ENCODE assay signal across 12 cellular contexts in genomic region chr14:78399316-78399889, GRCh38.
A peak's percentile ranks its signal among the peaks of the same experiment; 100 is the strongest.
DNase-seq lines count a peak whose midpoint lies in the region; ATAC-seq, FAIRE-seq and TF ChIP-seq lines count a peak whose summit lies in the region.
"Had no signal": no experiment of that assay in that cellular context is flagged by ENCODE, and none has a peak within 500 bp of the region (broad histone marks: within the 10 kb centered on the region; RNA-seq: fewer than 3 reads in every experiment).

No MANE protein-coding gene starts in this region.

- H3K9ac ChIP-seq in HepG2 (ENCODE audit: insufficient read depth, low read depth, low read length) (no peak overlapping the region), PC-3 (ENCODE audit: low read length) (no peak overlapping the region), fibroblast of lung (ENCODE audit: insufficient read depth, low read length) (no peak overlapping the region)

- H3K4me2 ChIP-seq in HepG2 (ENCODE audit: low read depth, low read length) (no peak overlapping the region), PC-3 (ENCODE audit: low read length) (no peak overlapping the region), fibroblast of lung (ENCODE audit: extremely low read depth, insufficient read depth, low read length) (no peak overlapping the region)

- in situ Hi-C loops in HepG2 (cut with HindIII; ENCODE audit: extremely low pct_ligation_motif_present, low pct_unique_long_range_greater_than_20kb): no loop called here

- H3K27me3 ChIP-seq in HepG2 (ENCODE audit: control insufficient read depth in 1 of 2, insufficient read depth in 2 of 2, low read length in 2 of 2): no peaks in the 10 kb centered on the region
- no peaks in the 10 kb centered on the region for H3K27me3 ChIP-seq in right lobe of liver
- no peaks in the 10 kb centered on the region for H3K27me3 ChIP-seq in PC-3 (ENCODE audit: low read length)
- H3K27me3 ChIP-seq in fibroblast of lung (ENCODE audit: control insufficient read depth, insufficient read depth, low read length): no peaks in the 10 kb centered on the region
- H3K27me3 ChIP-seq in testis: no peaks in the 10 kb centered on the region
- H3K27me3 ChIP-seq in CD8-positive, alpha-beta T cell (ENCODE audit: insufficient read depth, low read length): no peaks in the 10 kb centered on the region

- TF ChIP-seq POLR2A in HepG2 (IDR thresholded peaks at IDR 0.05; ENCODE audit: insufficient read depth in 1 of 2, low read depth in 2 of 2, low read length in 2 of 2): no peak
- TF ChIP-seq POLR2A in right lobe of liver (IDR thresholded peaks at IDR 0.05): no peak
- no peak for TF ChIP-seq POLR2A in testis (IDR thresholded peaks at IDR 0.05)

- POLR2A ChIA-PET in HepG2 (lab: Yijun Ruan, JAX) (no interaction called here), PC-3 (lab: Charles Lee; ENCODE audit: unreplicated experiment) (no interaction called here)
- POLR2A ChIA-PET in CD8-positive, alpha-beta T cell (lab: Charles Lee): no interaction called here

- no peak overlapping the region for H2AFZ ChIP-seq in HepG2 (ENCODE audit: low read length)
- H2AFZ ChIP-seq in PC-3 (ENCODE audit: low read length): no peak overlapping the region
- H2AFZ ChIP-seq in fibroblast of lung (ENCODE audit: low read length): no peak overlapping the region

- H3K27ac ChIP-seq in HepG2 (ENCODE audit: extremely low read length, insufficient read depth, low read length) (no peak overlapping the region), right lobe of liver (no peak overlapping the region), PC-3 (ENCODE audit: low read length) (no peak overlapping the region), fibroblast of lung (ENCODE audit: insufficient read depth, low read length) (no peak overlapping the region), testis (no peak overlapping the region)
- H3K27ac ChIP-seq in CD8-positive, alpha-beta T cell (ENCODE audit: low read depth, low read length): no peak overlapping the region

- no TSS peak for BruUV-seq in HepG2 (replicated peaks; lab: Mats Ljungman, UMichigan)
- BruUV-seq in PC-3 (replicated peaks; lab: Mats Ljungman, UMichigan): no TSS peak

- peaks cover 7% of the 10 kb centered on the region for H3K9me3 Mint-ChIP-seq in CD8-positive, alpha-beta T cell
- H3K9me3 Mint-ChIP-seq: central memory CD8-positive, alpha-beta T cell had no signal

- TF ChIP-seq RAD21 in HepG2 (CRISPR knock-in tag; IDR thresholded peaks at IDR 0.05): no peak

- H3K27ac Mint-ChIP-seq in CD8-positive, alpha-beta T cell: no peak overlapping the region
- H3K27ac Mint-ChIP-seq: CD4-positive, CD25-positive, alpha-beta regulatory T cell had no signal

- no peak overlapping the region for H3K4me3 Mint-ChIP-seq in CD8-positive, alpha-beta T cell
- H3K4me3 Mint-ChIP-seq: CD4-positive, CD25-positive, alpha-beta regulatory T cell; central memory CD8-positive, alpha-beta T cell had no signal

- DNase-seq in HepG2 (ENCODE audit: low spot score): no peak
- no peak for DNase-seq in right lobe of liver
- peak; percentile 36 for DNase-seq in PC-3
- DNase-seq in fibroblast of lung (ENCODE audit: low read depth in 2 of 2): peak; percentile 0 to 11
- DNase-seq in testis: peak; percentile 26
- no peak for DNase-seq in NK-92 (lab: John Stamatoyannopoulos, UW; ENCODE audit: unreplicated experiment)
- DNase-seq in Right ventricle myocardium inferior (ENCODE audit: missing footprints): no peak
- no peak for DNase-seq in CD8-positive, alpha-beta T cell
- DNase-seq: NCI-H2171 treated with DMSO at 0.1 percent for 48 hours, right cardiac atrium had no signal

- CTCF ChIA-PET in HepG2 (lab: Yijun Ruan, JAX; ENCODE audit: low intra/inter-chr PET ratio, low total read pairs) (no interaction called here), PC-3 (lab: Charles Lee) (no interaction called here)
- CTCF ChIA-PET in CD8-positive, alpha-beta T cell (lab: Charles Lee): no interaction called here

- H3K4me1 ChIP-seq in HepG2 (ENCODE audit: insufficient read depth, low read length) (no peaks in the 10 kb centered on the region), right lobe of liver (no peaks in the 10 kb centered on the region), PC-3 (ENCODE audit: insufficient read depth, low read length) (no peaks in the 10 kb centered on the region), fibroblast of lung (ENCODE audit: control insufficient read depth, extremely low read depth, insufficient read depth, low read length) (no peaks in the 10 kb centered on the region), testis (no peaks in the 10 kb centered on the region)
- no peaks in the 10 kb centered on the region for H3K4me1 ChIP-seq in CD8-positive, alpha-beta T cell (ENCODE audit: insufficient read depth, low read length)

- H3K4me3 ChIP-seq in HepG2 (replicated peaks in 1 of 3; ENCODE audit: insufficient read depth in 1 of 3, low read depth in 2 of 3, low read length in 3 of 3) (no peak overlapping the region), right lobe of liver (no peak overlapping the region), PC-3 (ENCODE audit: low read length) (no peak overlapping the region), fibroblast of lung (replicated peaks in 1 of 4; ENCODE audit: control extremely low read depth in 1 of 4, insufficient read depth in 1 of 4, low read depth in 3 of 4, low read length in 4 of 4) (no peak overlapping the region), testis (no peak overlapping the region)
- H3K4me3 ChIP-seq in CD8-positive, alpha-beta T cell (ENCODE audit: low read depth, low read length): no peak overlapping the region

- FAIRE-seq in HepG2 (lab: Jason Lieb, UNC): no peak

- H3K36me3 ChIP-seq in HepG2 (replicated peaks in 1 of 2; ENCODE audit: control insufficient read depth in 1 of 2, insufficient read depth in 2 of 2, low read length in 2 of 2) (no peaks in the 10 kb centered on the region), right lobe of liver (no peaks in the 10 kb centered on the region), PC-3 (ENCODE audit: low read depth, low read length) (no peaks in the 10 kb centered on the region), fibroblast of lung (ENCODE audit: control insufficient read depth, insufficient read depth, low read length) (no peaks in the 10 kb centered on the region), testis (ENCODE audit: low read depth, missing control alignments) (no peaks in the 10 kb centered on the region)
- H3K36me3 ChIP-seq in CD8-positive, alpha-beta T cell (ENCODE audit: insufficient read depth, low read length): no peaks in the 10 kb centered on the region

- intact Hi-C loops in HepG2 (cut with micrococcal nuclease; ENCODE audit: unreplicated experiment): no loop called here
- intact Hi-C loops in right lobe of liver (cut with DNase I): no loop called here
- intact Hi-C loops in PC-3 (cut with micrococcal nuclease): no loop called here
- intact Hi-C loops in testis (cut with DNase I; ENCODE audit: low total_unique reads): no loop called here
- intact Hi-C loops in Right ventricle myocardium inferior (cut with DNase I): no loop called here
- intact Hi-C loops in CD8-positive, alpha-beta T cell (cut with DNase I, micrococcal nuclease): no loop called here

- H3K9me3 ChIP-seq in HepG2 (ENCODE audit: low read length) (no peaks in the 10 kb centered on the region), right lobe of liver (no peaks in the 10 kb centered on the region), PC-3 (ENCODE audit: low read length) (no peaks in the 10 kb centered on the region), fibroblast of lung (ENCODE audit: control insufficient read depth, insufficient read depth, low read depth, low read length) (no peaks in the 10 kb centered on the region), testis (no peaks in the 10 kb centered on the region)
- H3K9me3 ChIP-seq in CD8-positive, alpha-beta T cell (ENCODE audit: low read length): no peaks in the 10 kb centered on the region

- peaks cover 2% of the 10 kb centered on the region for H3K27me3 Mint-ChIP-seq in CD8-positive, alpha-beta T cell (ENCODE audit: low read depth)
- H3K27me3 Mint-ChIP-seq: central memory CD8-positive, alpha-beta T cell had no signal

- no peak for TF ChIP-seq EP300 in HepG2 (IDR thresholded peaks at IDR 0.05; ENCODE audit: low read depth in 2 of 2, low read length in 2 of 2)
- no peak for TF ChIP-seq EP300 in HepG2 (CRISPR knock-in tag; IDR thresholded peaks at IDR 0.05; ENCODE audit: borderline replicate concordance)

- no peaks in the 10 kb centered on the region for H4K20me1 ChIP-seq in HepG2 (ENCODE audit: insufficient read depth, low read length)
- H4K20me1 ChIP-seq in PC-3 (ENCODE audit: low read length): no peaks in the 10 kb centered on the region
- H4K20me1 ChIP-seq in fibroblast of lung (ENCODE audit: control insufficient read depth, extremely low read depth, insufficient read depth, low read length): no peaks in the 10 kb centered on the region

- TF ChIP-seq CTCF in HepG2 (CRISPR knock-in tag; IDR thresholded peaks at IDR 0.05) (no peak), right lobe of liver (IDR thresholded peaks at IDR 0.05) (no peak), PC-3 (conservative IDR thresholded peaks at IDR 0.05; ENCODE audit: low read depth, low read length) (no peak), fibroblast of lung (conservative IDR thresholded peaks at IDR 0.05 in 1 of 2, IDR thresholded peaks at IDR 0.05 in 1 of 2; ENCODE audit: low read depth in 1 of 2, low read length in 2 of 2) (no peak), testis (IDR thresholded peaks at IDR 0.05) (no peak)
- TF ChIP-seq CTCF in CD8-positive, alpha-beta T cell (IDR thresholded peaks at IDR 0.05): no peak

- 0% methylated on average over 3 of the region's 3 CpGs for WGBS in HepG2 (ENCODE audit: low lambda C conversion rate)
- WGBS in right lobe of liver (ENCODE audit: insufficient coverage, low coverage, low lambda C conversion rate, missing lambda C conversion rate): 31% methylated on average over 3 of the region's 3 CpGs
- WGBS in testis, 2 donors: 49 to 59% methylated on average over 3 of the region's 3 CpGs

- H3K79me2 ChIP-seq in HepG2 (ENCODE audit: insufficient read depth, low read length): no peaks in the 10 kb centered on the region
- H3K79me2 ChIP-seq in PC-3 (ENCODE audit: low read length): no peaks in the 10 kb centered on the region
- no peaks in the 10 kb centered on the region for H3K79me2 ChIP-seq in fibroblast of lung (ENCODE audit: control insufficient read depth, insufficient read depth, low read length)

- ATAC-seq in HepG2 (no peak), right lobe of liver (no peak), PC-3 (no peak), Right ventricle myocardium inferior (no peak)
- ATAC-seq in CD8-positive, alpha-beta T cell: no peak
- ATAC-seq: right cardiac atrium had no signal

- no peaks in the 10 kb centered on the region for H3K9me2 ChIP-seq in PC-3 (replicated peaks; ENCODE audit: low read length)

- H3K36me3 Mint-ChIP-seq in CD8-positive, alpha-beta T cell: no peaks in the 10 kb centered on the region
- H3K36me3 Mint-ChIP-seq: CD4-positive, CD25-positive, alpha-beta regulatory T cell had no signal

- H3F3A ChIP-seq in PC-3 (ENCODE audit: low read length, unreplicated experiment): no peaks in the 10 kb centered on the region

- no peaks in the 10 kb centered on the region for H3K4me1 Mint-ChIP-seq in CD8-positive, alpha-beta T cell (ENCODE audit: low read depth)
- H3K4me1 Mint-ChIP-seq: CD4-positive, CD25-positive, alpha-beta regulatory T cell; central memory CD8-positive, alpha-beta T cell had no signal

TF ChIP-seq in HepG2, 621 proteins besides CTCF, POLR2A, EP300 and RAD21 (continues in another document):
- no peak for TF ChIP-seq SNAPC2 (CRISPR knock-in tag; IDR thresholded peaks at IDR 0.05)

Comparison
In these comparisons a context has a peak if more than half of its experiments do, and no peak if none do; other contexts are left out.
1. DNase-seq: peak in PC-3 (single experiment), fibroblast of lung (2 of 2) and testis (single experiment); none in HepG2 (single experiment), right lobe of liver (0 of 3), NK-92 (single experiment), Right ventricle myocardium inferior (single experiment) and CD8-positive, alpha-beta T cell (0 of 7).